6 cellular contexts compared by ENCODE assay signal in the genomic region with DNA sequence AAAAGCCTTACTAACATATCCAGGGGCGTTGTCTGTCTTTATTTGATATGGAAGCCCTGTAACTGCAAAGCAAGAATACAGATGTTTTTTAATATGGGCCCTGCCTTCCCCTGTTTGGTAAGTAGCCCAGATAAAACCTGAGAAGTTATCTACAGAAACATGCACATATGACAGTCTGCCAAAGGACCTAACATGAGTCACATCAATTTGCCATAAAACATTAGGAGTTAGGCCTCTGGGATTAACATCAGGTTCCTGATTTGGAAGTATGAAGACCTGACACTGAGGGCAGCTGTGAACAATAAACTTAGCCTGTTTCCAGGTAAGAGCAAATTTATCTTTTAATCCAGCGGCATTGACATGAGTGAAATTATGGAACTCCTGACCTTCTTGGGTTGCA.
"Had no signal": no experiment of that assay in that cellular context is flagged by ENCODE, and none has a peak within 500 bp of the region (broad histone marks: within the 10 kb centered on the region; RNA-seq: fewer than 3 reads in every experiment).

No MANE protein-coding gene starts in this region.

- DNase-seq: H9, HCEC 1CT, KBM-7 had no signal

- H2AFZ ChIP-seq: GM23338 had no signal

- ATAC-seq: GM23338, HepG2 had no signal

- H3K27ac ChIP-seq: HL-60 had no signal

- H3K4me3 ChIP-seq: GM23338 had no signal

- H3K4me2 ChIP-seq: GM23338 had no signal
